Comparison of ENCODE assay signal across 9 cellular contexts in the genomic region with DNA sequence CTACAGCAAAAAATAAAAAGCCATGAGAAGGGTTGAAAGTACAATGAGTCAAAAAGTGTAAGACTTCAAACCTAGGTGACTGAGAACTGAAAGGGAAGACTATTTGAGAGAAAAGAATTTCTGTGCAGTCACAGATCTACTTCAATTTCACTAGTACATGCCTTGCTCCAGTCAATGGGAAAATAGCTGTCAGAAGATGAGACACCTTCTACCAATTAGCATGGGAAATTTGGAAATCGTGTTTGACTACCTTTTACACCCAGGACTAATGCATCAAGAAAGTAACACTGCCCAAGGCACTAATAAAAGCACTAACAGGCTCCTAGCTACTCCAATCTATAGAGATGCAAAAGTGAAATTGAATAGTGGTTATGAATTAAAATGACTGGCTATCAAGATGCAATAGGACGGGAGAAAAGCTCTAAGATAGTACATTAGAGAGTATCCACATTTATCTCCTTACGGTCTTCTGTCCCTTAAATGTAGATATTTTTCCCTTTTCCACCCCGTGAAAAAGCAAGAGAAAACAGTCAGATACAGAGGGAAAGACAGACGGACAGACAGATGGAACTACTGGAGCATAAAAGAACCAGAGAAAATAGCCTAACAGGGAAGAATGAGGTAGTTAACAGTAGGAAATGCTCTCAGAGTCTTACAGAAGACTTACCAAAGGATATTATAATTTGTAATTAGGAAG. TPM values are rescaled to one million over a fixed set of nuclear protein-coding genes. Genes with fewer than 3 reads are reported as not detected.
DNase-seq lines count a peak whose midpoint lies in the region; ATAC-seq, FAIRE-seq and TF ChIP-seq lines count a peak whose summit lies in the region.
"Had no signal": no experiment of that assay in that cellular context is flagged by ENCODE, and none has a peak within 500 bp of the region (broad histone marks: within the 10 kb centered on the region; RNA-seq: fewer than 3 reads in every experiment).

No MANE protein-coding gene starts in this region.

- no peaks in the 10 kb centered on the region for H3K27me3 Mint-ChIP-seq in neural progenitor cell (ENCODE audit: insufficient read depth, low read depth)

- no peak for TF ChIP-seq EP300 in sigmoid colon (IDR thresholded peaks at IDR 0.05)

- no peaks in the 10 kb centered on the region for H3K9me3 ChIP-seq in neural progenitor cell (ENCODE audit: low read depth)
- no peaks in the 10 kb centered on the region for H3K9me3 ChIP-seq in sigmoid colon

- no peak for TF ChIP-seq POLR2A in sigmoid colon (IDR thresholded peaks at IDR 0.05)

- peak; percentile 41 for FAIRE-seq in islet of Langerhans (lab: Jason Lieb, UNC)

- no peak overlapping the region for H3K9ac ChIP-seq in neural progenitor cell

- H2AFZ ChIP-seq in neural progenitor cell (replicated peaks) = no peak overlapping the region

- H3K27ac Mint-ChIP-seq in neural progenitor cell = no peak overlapping the region

- TF ChIP-seq CTCF in neural progenitor cell (IDR thresholded peaks at IDR 0.05) (no peak), sigmoid colon (IDR thresholded peaks at IDR 0.05) (no peak)

- H3K4me2 ChIP-seq in neural progenitor cell = no peak overlapping the region

- H3F3A ChIP-seq in neural progenitor cell (ENCODE audit: low read depth) = no peaks in the 10 kb centered on the region

- H3K4me3 ChIP-seq in neural progenitor cell (no peak overlapping the region), sigmoid colon (no peak overlapping the region)

- H3K9me3 Mint-ChIP-seq in neural progenitor cell = no peaks in the 10 kb centered on the region

- ATAC-seq in GM18870 (IDR thresholded peaks at IDR 0.05; ENCODE audit: unreplicated experiment) (peak; percentile 53), GM21786 (IDR thresholded peaks at IDR 0.05; ENCODE audit: unreplicated experiment) (peak; percentile 38), HG03520 (IDR thresholded peaks at IDR 0.05; ENCODE audit: unreplicated experiment) (peak; percentile 32)

- H3K4me1 ChIP-seq in neural progenitor cell = peaks cover 4% of the 10 kb centered on the region
- peaks cover 0 to 31% (median 12%) of the 10 kb centered on the region in 4 donors for H3K4me1 ChIP-seq in sigmoid colon

- intact Hi-C loops in sigmoid colon (cut with DNase I) = no loop called here

- H3K4me3 Mint-ChIP-seq in neural progenitor cell = no peak overlapping the region

- H4K20me1 ChIP-seq in neural progenitor cell (ENCODE audit: low read depth) = peaks cover 9% of the 10 kb centered on the region

- WGBS in sigmoid colon, 2 donors = 71 to 72% methylated on average over 5 of the region's 5 CpGs

- H3K4me1 Mint-ChIP-seq in neural progenitor cell = peaks cover 3% of the 10 kb centered on the region

- peaks cover 4% of the 10 kb centered on the region for H3K36me3 Mint-ChIP-seq in neural progenitor cell

- H3K36me3 ChIP-seq in neural progenitor cell = no peaks in the 10 kb centered on the region
- no peaks in the 10 kb centered on the region for H3K36me3 ChIP-seq in sigmoid colon

- H3K79me2 ChIP-seq in neural progenitor cell (ENCODE audit: low read depth) = peaks cover 67% of the 10 kb centered on the region

- H3K27me3 ChIP-seq in neural progenitor cell (no peaks in the 10 kb centered on the region), sigmoid colon (no peaks in the 10 kb centered on the region)

- no peak overlapping the region for H3K27ac ChIP-seq in neural progenitor cell
- no peak overlapping the region for H3K27ac ChIP-seq in sigmoid colon

- no peak for DNase-seq in neural progenitor cell (ENCODE audit: low spot score)
- no peak for DNase-seq in sigmoid colon
- no peak for DNase-seq in NCI-H187 (lab: John Stamatoyannopoulos, UW)
- no peak for DNase-seq in stimulated activated CD4-positive, alpha-beta T cell treated with anti-CD3 and anti-CD28 coated beads, Interleukin-4, amount 100 ng/mL, for 24 hours
- DNase-seq: cerebellar nuclear complex had no signal

RNA-seq across cellular contexts. Expression of gene ERP44, which starts 15.2 kb away (rescaled TPM):
- 12.0 and 18.0 TPM in 2 replicates for total RNA-seq in neural progenitor cell (ENCODE audit: low replicate concordance)
- total RNA-seq in sigmoid colon = 10 to 100 TPM; 10.6 to 14.3 (median 12.8) TPM
- polyA plus RNA-seq in sigmoid colon = 10 to 100 TPM in 2 of 3 donors, 1 to 10 TPM in 1; 6.6 to 22.1 (median 11.3) TPM

RNA-seq across cellular contexts. Expression of gene INVS, which starts 15.4 kb away (rescaled TPM):
- total RNA-seq in neural progenitor cell (ENCODE audit: low replicate concordance) (24.3 and 29.2 TPM in 2 replicates), sigmoid colon (10 to 100 TPM; 27.4 to 41.3 (median 29.3) TPM)
- 1 to 10 TPM; 1.2 to 6.4 (median 6.0) TPM for polyA plus RNA-seq in sigmoid colon
